10 cellular contexts compared by ENCODE assay signal in the genomic region with DNA sequence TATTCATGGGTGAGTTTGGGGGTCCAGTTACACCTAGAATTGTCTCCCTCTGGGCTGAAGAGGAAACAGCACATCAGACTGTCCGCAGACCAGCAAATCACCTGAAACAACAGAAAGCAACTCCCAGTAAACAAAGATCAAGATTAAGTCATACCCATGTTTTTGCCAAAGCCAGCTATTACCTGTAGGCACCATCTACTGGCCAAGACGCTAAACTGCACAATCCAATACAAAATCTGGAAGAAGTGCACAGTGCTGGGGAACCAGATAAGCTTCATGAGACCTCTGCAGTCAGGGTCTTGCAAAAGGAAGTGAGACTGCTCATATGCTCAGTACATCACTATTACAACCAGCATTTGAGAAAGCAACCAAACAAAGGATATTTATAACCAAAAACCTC.
DNase-seq lines count a peak whose midpoint lies in the region; ATAC-seq and TF ChIP-seq lines count a peak whose summit lies in the region.
"Had no signal": no experiment of that assay in that cellular context is flagged by ENCODE, and none has a peak within 500 bp of the region (broad histone marks: within the 10 kb centered on the region; RNA-seq: fewer than 3 reads in every experiment).

No MANE protein-coding gene starts in this region.

- peak; percentile 53 for TF ChIP-seq CTCF in A673 (conservative IDR thresholded peaks at IDR 0.05; ENCODE audit: low read depth, low read length)
- peak; percentile 31 for TF ChIP-seq CTCF in chondrocyte (IDR thresholded peaks at IDR 0.05)
- no peak for TF ChIP-seq CTCF in coronary artery (IDR thresholded peaks at IDR 0.05)

- H3K36me3 ChIP-seq in A673 (ENCODE audit: insufficient read depth, low read length, poor library complexity, severe bottlenecking), result no peaks in the 10 kb centered on the region

- H3K27ac ChIP-seq in A673 (ENCODE audit: low read depth, low read length, poor library complexity, severe bottlenecking) (no peak overlapping the region), coronary artery (no peak overlapping the region)

- intact Hi-C loops in A673 (cut with micrococcal nuclease; ENCODE audit: unreplicated experiment), result no loop called here

- no peaks in the 10 kb centered on the region for H3K4me1 ChIP-seq in A673 (ENCODE audit: insufficient read depth, low read length, poor library complexity, severe bottlenecking)

- no peaks in the 10 kb centered on the region for H3K27me3 ChIP-seq in A673 (replicated peaks; ENCODE audit: insufficient read depth, low read depth, low read length, poor library complexity)

- H3K4me3 Mint-ChIP-seq in chondrocyte (ENCODE audit: unreplicated experiment), result no peak overlapping the region
- H3K4me3 Mint-ChIP-seq: B cell had no signal

- H3K9me3 Mint-ChIP-seq in chondrocyte (ENCODE audit: low read depth), result peaks cover 68% of the 10 kb centered on the region

- ATAC-seq in GM18861 (IDR thresholded peaks at IDR 0.05; ENCODE audit: unreplicated experiment), result peak; percentile 73
- ATAC-seq in HG02759 (IDR thresholded peaks at IDR 0.05; ENCODE audit: unreplicated experiment), result no peak
- ATAC-seq in esophagus mucosa, result no peak

- no peaks in the 10 kb centered on the region for H3K27me3 Mint-ChIP-seq in chondrocyte (ENCODE audit: low read depth)
- H3K27me3 Mint-ChIP-seq: B cell had no signal

- no peak overlapping the region for H3K4me3 ChIP-seq in A673 (ENCODE audit: low read depth, low read length, poor library complexity, severe bottlenecking)
- no peak overlapping the region for H3K4me3 ChIP-seq in coronary artery

- POLR2A ChIA-PET in A673 (lab: Charles Lee; ENCODE audit: low non-redundant PET), result no interaction called here

- BruUV-seq in A673 (replicated peaks; lab: Mats Ljungman, UMichigan), result no TSS peak

- H3K27ac Mint-ChIP-seq in chondrocyte (ENCODE audit: unreplicated experiment), result no peak overlapping the region
- H3K27ac Mint-ChIP-seq: B cell had no signal

- H3K4me1 Mint-ChIP-seq in chondrocyte (ENCODE audit: low read depth), result no peaks in the 10 kb centered on the region
- H3K4me1 Mint-ChIP-seq: B cell had no signal

- peaks cover 14% of the 10 kb centered on the region for H3K9me3 ChIP-seq in A673 (ENCODE audit: low read depth, low read length, poor library complexity, severe bottlenecking)

- H3K36me3 Mint-ChIP-seq in chondrocyte (ENCODE audit: low read depth), result no peaks in the 10 kb centered on the region

- DNase-seq in A673 (ENCODE audit: low spot score) (peak; percentile 50), HT-29 (ENCODE audit: low spot score) (peak; percentile 15), chondrocyte (ENCODE audit: low spot score) (no peak), NCI-H510A (lab: John Stamatoyannopoulos, UW) (no peak), coronary artery (ENCODE audit: low spot score) (no peak)
- DNase-seq: midbrain had no signal

- CTCF ChIA-PET in A673 (lab: Charles Lee), result no interaction called here

Comparison
In these comparisons a context has a peak if more than half of its experiments do, and no peak if none do; other contexts are left out.
1. DNase-seq: peak in A673 (single experiment) and HT-29 (single experiment); none in chondrocyte (single experiment), NCI-H510A (single experiment) and coronary artery (single experiment).